In the genomic region with DNA sequence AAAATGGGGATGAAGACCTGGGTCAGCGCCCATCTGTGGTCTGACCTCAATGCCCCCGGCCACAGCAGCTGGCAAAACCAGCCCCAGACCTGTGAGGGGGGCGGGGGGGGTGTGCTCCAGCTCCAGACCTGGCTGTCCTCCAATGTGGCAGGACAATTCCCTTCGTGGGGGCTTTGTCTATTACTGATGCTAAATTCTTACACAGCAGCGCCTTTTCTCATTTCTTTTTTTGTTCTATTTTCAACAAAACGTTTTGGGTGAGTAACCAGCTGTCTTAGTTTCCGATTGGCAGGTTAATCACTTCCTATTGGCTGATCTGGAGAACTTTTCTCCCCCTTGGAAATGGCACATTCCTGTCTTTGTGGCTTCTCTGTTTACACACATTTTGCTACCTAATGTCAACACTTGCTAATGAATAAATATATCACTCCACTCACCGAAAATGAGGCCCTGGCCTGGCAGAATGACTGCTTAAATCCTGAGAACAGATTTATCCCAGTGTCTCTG, we compare ENCODE assay signal across 8 cellular contexts. TPM values are rescaled to one million over a fixed set of nuclear protein-coding genes. Genes with fewer than 3 reads are reported as not detected.
DNase-seq lines count a peak whose midpoint lies in the region; ATAC-seq, FAIRE-seq and TF ChIP-seq lines count a peak whose summit lies in the region.

No MANE protein-coding gene starts in this region.

- H3K4me3 ChIP-seq in body of pancreas (no peak overlapping the region), mucosa of stomach (ENCODE audit: low read length) (peak overlapping the region; percentile 94)

- no peaks in the 10 kb centered on the region for H3K27me3 ChIP-seq in body of pancreas
- no peaks in the 10 kb centered on the region for H3K27me3 ChIP-seq in mucosa of stomach (ENCODE audit: control insufficient read depth, insufficient read depth, low read length)

- no peak for TF ChIP-seq CTCF in D721Med (IDR thresholded peaks at IDR 0.05; ENCODE audit: insufficient read depth, missing control alignments)
- no peak for TF ChIP-seq CTCF in body of pancreas (IDR thresholded peaks at IDR 0.05)
- no peak for TF ChIP-seq CTCF in GM20000 (IDR thresholded peaks at IDR 0.05; ENCODE audit: extremely low read depth, missing control alignments)

- H3K36me3 ChIP-seq in body of pancreas (replicated peaks in 1 of 2; ENCODE audit: insufficient read depth in 1 of 2, low read depth in 2 of 2) (no peaks in the 10 kb centered on the region), mucosa of stomach (ENCODE audit: control insufficient read depth, insufficient read depth, low read length) (peaks cover 13% of the 10 kb centered on the region)

- 31 to 34% methylated on average over 8 of the region's 8 CpGs for WGBS in body of pancreas, 2 donors

- H3K4me1 ChIP-seq in body of pancreas (peaks cover 69% of the 10 kb centered on the region), mucosa of stomach (ENCODE audit: control insufficient read depth, insufficient read depth, low read length) (peaks cover 55% of the 10 kb centered on the region)

- H3K27ac ChIP-seq in body of pancreas, result peak overlapping the region; percentile 52 to 99 (median 88)

- H3K9me3 ChIP-seq in body of pancreas (no peaks in the 10 kb centered on the region), mucosa of stomach (ENCODE audit: control insufficient read depth, low read length) (no peaks in the 10 kb centered on the region)

- H3K9ac ChIP-seq in mucosa of stomach (ENCODE audit: low read length), result peak overlapping the region; percentile 3

- TF ChIP-seq POLR2A in body of pancreas (IDR thresholded peaks at IDR 0.05), result no peak

- intact Hi-C loops in body of pancreas (cut with DNase I), result loop anchor here (5.0 kb wide), 1 partner anchor 169 kb away; no protein-coding TSS in a partner anchor

- DNase-seq in D721Med (ENCODE audit: insufficient read length, low spot score) (no peak), NCI-H1092 treated with DMSO at 0.1 percent for 48 hours (lab: John Stamatoyannopoulos, UW) (peak; percentile 83), body of pancreas (peak in 3 of 4 donors; percentile 36 to 60 (median 52)), GM20000 (ENCODE audit: low spot score) (no peak), GDM1 (lab: John Stamatoyannopoulos, UW) (no peak)
- no peak for DNase-seq in activated effector memory CD4-positive, alpha-beta T cell treated with Interleukin-2 at 50 U/mL for 16 hours

- FAIRE-seq in D721Med (lab: Jason Lieb, UNC), result peak; percentile 60

- ATAC-seq in body of pancreas (no peak), GM18502 (IDR thresholded peaks at IDR 0.05; ENCODE audit: poor library complexity, unreplicated experiment) (no peak)

RNA-seq across cellular contexts. Expression of a gene that starts 4.4 kb away (rescaled TPM):
- total RNA-seq in body of pancreas, result 10 to 100 TPM; 23.3 to 44.5 TPM

Comparison
In these comparisons a context has a peak if more than half of its experiments do, and no peak if none do; other contexts are left out.
1. DNase-seq: peak in NCI-H1092 treated with DMSO at 0.1 percent for 48 hours (single experiment) and body of pancreas (3 of 4); none in D721Med (single experiment), GM20000 (single experiment), GDM1 (single experiment) and activated effector memory CD4-positive, alpha-beta T cell treated with Interleukin-2 at 50 U/mL for 16 hours (single experiment).